Comparison of ENCODE assay signal across 18 cellular contexts in the genomic region with DNA sequence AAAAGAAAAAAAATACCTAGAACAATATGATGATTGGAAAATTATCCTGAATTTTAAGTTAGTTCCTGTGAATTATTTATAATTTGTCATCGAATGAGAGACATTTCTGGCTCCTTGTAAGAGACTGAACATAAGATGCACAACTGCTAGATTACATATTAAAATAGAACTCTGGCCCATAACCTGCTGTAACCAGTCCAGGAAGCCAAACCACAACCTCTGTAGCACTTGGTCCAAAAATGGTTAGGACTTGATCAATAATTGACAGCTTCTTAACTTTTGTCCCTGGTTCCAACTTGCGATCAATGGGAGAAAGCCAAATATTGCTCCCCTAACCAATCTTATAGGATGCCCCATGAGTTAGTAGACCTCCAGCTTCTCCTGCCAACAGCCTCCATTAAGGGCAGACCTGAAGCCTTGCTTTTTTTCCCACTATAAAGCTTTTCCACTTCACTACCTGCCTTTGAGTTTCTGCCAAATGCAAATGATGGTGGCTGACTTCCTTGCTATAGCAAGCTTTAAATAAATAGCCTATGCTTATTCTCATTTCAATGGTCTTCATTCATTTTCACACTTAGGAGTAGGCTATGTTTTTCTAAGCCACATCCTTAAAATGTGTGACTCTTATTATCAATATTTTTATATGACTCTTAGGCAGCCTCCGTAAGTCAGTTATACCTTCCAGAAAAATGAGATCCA.
DNase-seq lines count a peak whose midpoint lies in the region; ATAC-seq and TF ChIP-seq lines count a peak whose summit lies in the region.
"Had no signal": no experiment of that assay in that cellular context is flagged by ENCODE, and none has a peak within 500 bp of the region (broad histone marks: within the 10 kb centered on the region; RNA-seq: fewer than 3 reads in every experiment).

No MANE protein-coding gene starts in this region.

- H3K4me3 Mint-ChIP-seq in MCF 10A (ENCODE audit: unreplicated experiment): no peak overlapping the region
- H3K4me3 Mint-ChIP-seq: activated B cell treated with CpG ODN at 0.5 μM for 24 hours, neural crest cell had no signal

- no peaks in the 10 kb centered on the region for H3K9me3 Mint-ChIP-seq in MCF 10A (ENCODE audit: unreplicated experiment)
- H3K9me3 Mint-ChIP-seq: activated B cell treated with CpG ODN at 0.5 μM for 24 hours, neural crest cell had no signal

- intact Hi-C loops in MCF 10A (cut with micrococcal nuclease): no loop called here

- H3K4me1 Mint-ChIP-seq in MCF 10A (ENCODE audit: insufficient read depth, unreplicated experiment): no peaks in the 10 kb centered on the region
- H3K4me1 Mint-ChIP-seq: activated B cell treated with CpG ODN at 0.5 μM for 24 hours had no signal

- peak; percentile 86 for ATAC-seq in GM18517 (IDR thresholded peaks at IDR 0.05; ENCODE audit: unreplicated experiment)
- ATAC-seq in GM21367 (IDR thresholded peaks at IDR 0.05; ENCODE audit: unreplicated experiment): peak; percentile 70
- ATAC-seq in HG02943 (IDR thresholded peaks at IDR 0.05; ENCODE audit: low read depth, unreplicated experiment): peak; percentile 85
- ATAC-seq in HG03521 (IDR thresholded peaks at IDR 0.05; ENCODE audit: unreplicated experiment): peak; percentile 54
- ATAC-seq: left colon had no signal

- DNase-seq in NCI-H226: no peak
- no peak for DNase-seq in MCF 10A (ENCODE audit: unreplicated experiment)
- DNase-seq in activated CD4-positive, alpha-beta T cell treated with anti-CD3 and anti-CD28 coated beads, Interleukin-2, amount 50 U/mL, for 48 hours: no peak
- no peak for DNase-seq in midbrain (lab: John Stamatoyannopoulos, UW)
- DNase-seq: activated B cell treated with CpG ODN at 0.5 μM for 24 hours; activated T-cell treated with anti-CD3 and anti-CD28 coated beads, Interleukin-2, amount 50 U/mL, for 48 hours; DMS79; effector memory CD4-positive, alpha-beta T cell; left colon; MV-4-11; NCI-H69; SJCRH30; upper lobe of left lung had no signal

- TF ChIP-seq CTCF in MCF 10A (IDR thresholded peaks at IDR 0.05; ENCODE audit: unreplicated experiment): no peak

- H3K27me3 Mint-ChIP-seq in MCF 10A (ENCODE audit: insufficient read depth, unreplicated experiment): no peaks in the 10 kb centered on the region
- H3K27me3 Mint-ChIP-seq: activated B cell treated with CpG ODN at 0.5 μM for 24 hours had no signal

- no peak overlapping the region for H3K27ac Mint-ChIP-seq in MCF 10A (ENCODE audit: low read depth, unreplicated experiment)
- H3K27ac Mint-ChIP-seq: activated B cell treated with CpG ODN at 0.5 μM for 24 hours had no signal

- H3K36me3 Mint-ChIP-seq in MCF 10A (ENCODE audit: insufficient read depth, unreplicated experiment): no peaks in the 10 kb centered on the region

- POLR2A ChIA-PET in MCF 10A (lab: Yijun Ruan, JAX): no interaction called here

- CTCF ChIA-PET in MCF 10A (lab: Yijun Ruan, JAX): interaction anchor here (0.6 kb wide), 1 partner anchor 1253 kb away, joined by 4 read pairs; no protein-coding TSS in a partner anchor

- no TSS peak for BruUV-seq in MCF 10A (replicated peaks; lab: Mats Ljungman, UMichigan)
